ENCODE assay signal across 10 cellular contexts in genomic region chr7:11881680-11882079, GRCh38. TPM values are rescaled to one million over a fixed set of nuclear protein-coding genes. Genes with fewer than 3 reads are reported as not detected.
"Had no signal": no experiment of that assay in that cellular context is flagged by ENCODE, and none has a peak within 500 bp of the region (broad histone marks: within the 10 kb centered on the region; RNA-seq: fewer than 3 reads in every experiment).

No MANE protein-coding gene starts in this region.

- H3K4me1 ChIP-seq: HAP-1 had no signal

- H3K36me3 ChIP-seq: HAP-1 had no signal

- DNase-seq: GM23248, GOT3, H7, HFFc6, KG1 had no signal

- H2AFZ ChIP-seq: GM23248 had no signal

- ATAC-seq: HCT116 had no signal

- H3K9ac ChIP-seq: GM23248 had no signal

- H3K4me3 ChIP-seq: GM23248, HAP-1 had no signal

- H3K9me3 ChIP-seq: HAP-1 had no signal

- H3K27ac ChIP-seq: GM23248, HL-60 had no signal

RNA-seq across cellular contexts. Expression of gene THSD7A, which starts 49.7 kb away (rescaled TPM):
- total RNA-seq: GM23248, HFFc6, HT1080 had no signal
- polyA plus RNA-seq: GM23248, IgD-negative memory B cell had no signal
